ENCODE assay signal across 29 cellular contexts in the genomic region with DNA sequence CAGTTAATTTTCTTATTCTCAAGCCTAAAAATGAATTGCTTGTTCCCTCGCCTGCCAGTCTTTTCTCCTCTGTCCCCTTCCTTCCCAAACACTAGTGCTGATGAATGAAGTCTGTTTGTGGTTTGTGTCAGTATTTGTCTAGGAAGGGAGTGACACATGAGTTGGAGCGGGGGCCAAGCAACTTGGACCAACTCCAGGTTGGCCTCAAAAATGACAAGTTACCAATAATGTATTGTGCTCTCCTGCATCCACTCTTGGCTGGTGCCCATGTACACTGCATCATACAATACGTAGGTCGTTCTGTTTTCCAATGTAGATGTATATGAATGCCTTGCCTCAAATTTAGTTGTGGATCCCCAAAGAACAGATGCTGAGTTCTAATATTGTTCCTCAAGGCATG.
A peak's percentile ranks its signal among the peaks of the same experiment; 100 is the strongest.
DNase-seq lines count a peak whose midpoint lies in the region; FAIRE-seq and TF ChIP-seq lines count a peak whose summit lies in the region.
"Had no signal": no experiment of that assay in that cellular context is flagged by ENCODE, and none has a peak within 500 bp of the region (broad histone marks: within the 10 kb centered on the region; RNA-seq: fewer than 3 reads in every experiment).

No MANE protein-coding gene starts in this region.

- no peaks in the 10 kb centered on the region for H3K36me3 ChIP-seq in SJSA1
- H3K36me3 ChIP-seq: BE2C, colonic mucosa, upper lobe of left lung had no signal

- no peaks in the 10 kb centered on the region for H3K27me3 ChIP-seq in SJSA1 (replicated peaks)
- H3K27me3 ChIP-seq: BE2C, body of pancreas, colonic mucosa, upper lobe of left lung had no signal

- DNase-seq in activated naive CD4-positive, alpha-beta T cell (lab: John Stamatoyannopoulos, UW) = no peak
- DNase-seq in SJSA1 (ENCODE audit: low read depth in 1 of 2, low spot score in 2 of 2) = peak; percentile 48 to 52
- peak; percentile 36 for DNase-seq in glomerular visceral epithelial cell (ENCODE audit: extremely low spot score)
- no peak for DNase-seq in NCI-H2227 (lab: John Stamatoyannopoulos, UW; ENCODE audit: unreplicated experiment)
- DNase-seq in GM19239 (ENCODE audit: insufficient read length, low spot score) = no peak
- DNase-seq in NCI-H345 treated with DMSO at 0.1 percent for 48 hours (lab: John Stamatoyannopoulos, UW; ENCODE audit: unreplicated experiment) = no peak
- DNase-seq in RWPE1 (ENCODE audit: low spot score) = no peak
- DNase-seq: activated CD8-positive, alpha-beta T cell treated with anti-CD3 and anti-CD28 coated beads, Interleukin-2, amount 10 ng/mL, durations not matched to agents 7 days and 5 days; activated T-cell treated with anti-CD3 and anti-CD28 coated beads, Interleukin-2, amount 50 U/mL, for 72 hours; BE2C; colonic mucosa; foreskin fibroblast; mesenchymal stem cell; MV-4-11; natural killer cell; NCI-H187 treated with DMSO at 0.1 percent for 48 hours; NCI-H526; stimulated activated naive CD8-positive, alpha-beta T cell treated with anti-CD3 and anti-CD28 coated beads, Interleukin-15, amount 100 ng/mL, for 72 hours; upper lobe of left lung had no signal

- no peak for TF ChIP-seq CTCF in RWPE1 (conservative IDR thresholded peaks at IDR 0.05; ENCODE audit: low read depth)

- H3K4me3 Mint-ChIP-seq in activated naive CD4-positive, alpha-beta T cell treated with anti-CD3 and anti-CD28 coated beads, Interleukin-2, amount 50 U/mL, for 24 hours = no peak overlapping the region
- H3K4me3 Mint-ChIP-seq: activated CD8-positive, alpha-beta T cell treated with anti-CD3 and anti-CD28 coated beads, Interleukin-2, amount 10 ng/mL, durations not matched to agents 7 days and 5 days; activated T-cell treated with anti-CD3 and anti-CD28 coated beads, Interleukin-2, amount 50 U/mL, for 72 hours; IgD-negative memory B cell; natural killer cell; stimulated activated naive CD8-positive, alpha-beta T cell treated with anti-CD3 and anti-CD28 coated beads, Interleukin-15, amount 100 ng/mL, for 72 hours; T-helper 2 cell treated with Interferon-gamma antibody and Interleukin-4, amounts not matched to agents 5 μg/mL and 100 μg/mL, for 36 hours; WTC11 had no signal

- no peaks in the 10 kb centered on the region for H3K36me3 Mint-ChIP-seq in activated naive CD4-positive, alpha-beta T cell treated with anti-CD3 and anti-CD28 coated beads, Interleukin-2, amount 50 U/mL, for 24 hours
- H3K36me3 Mint-ChIP-seq: activated naive CD4-positive, alpha-beta T cell treated with anti-CD3 and anti-CD28 coated beads, Interleukin-2, amount 50 U/mL, for 72 hours; IgD-negative memory B cell; natural killer cell; WTC11 had no signal

- no peak for FAIRE-seq in GM19239 (lab: Jason Lieb, UNC)
- FAIRE-seq: endometrium, keratinocyte had no signal

- peaks cover 59% of the 10 kb centered on the region for H3K4me1 ChIP-seq in SJSA1 (replicated peaks)
- H3K4me1 ChIP-seq: BE2C, colonic mucosa, upper lobe of left lung had no signal

- CTCF ChIA-PET in RWPE1 (lab: Yijun Ruan, JAX) = no interaction called here

- H3K27ac ChIP-seq in SJSA1 = peak overlapping the region; percentile 30
- no peak overlapping the region for H3K27ac ChIP-seq in RWPE1
- H3K27ac ChIP-seq: 22Rv1, body of pancreas, colonic mucosa, HL-60, upper lobe of left lung had no signal

- POLR2A ChIA-PET in RWPE1 (lab: Yijun Ruan, JAX; ENCODE audit: low non-redundant PET) = no interaction called here

- peak overlapping the region; percentile 68 for H3K27ac Mint-ChIP-seq in activated naive CD4-positive, alpha-beta T cell treated with anti-CD3 and anti-CD28 coated beads, Interleukin-2, amount 50 U/mL, for 24 hours
- H3K27ac Mint-ChIP-seq: activated CD8-positive, alpha-beta T cell treated with anti-CD3 and anti-CD28 coated beads, Interleukin-2, amount 10 ng/mL, durations not matched to agents 7 days and 5 days; activated naive CD4-positive, alpha-beta T cell treated with anti-CD3 and anti-CD28 coated beads, Interleukin-2, amount 50 U/mL, for 72 hours; activated T-cell treated with anti-CD3 and anti-CD28 coated beads, Interleukin-2, amount 50 U/mL, for 72 hours; IgD-negative memory B cell; natural killer cell; stimulated activated naive CD8-positive, alpha-beta T cell treated with anti-CD3 and anti-CD28 coated beads, Interleukin-15, amount 100 ng/mL, for 72 hours; T-helper 2 cell treated with Interferon-gamma antibody and Interleukin-4, amounts not matched to agents 5 μg/mL and 100 μg/mL, for 36 hours had no signal

- H3K9me3 ChIP-seq in SJSA1 (replicated peaks) = no peaks in the 10 kb centered on the region
- H3K9me3 ChIP-seq: BE2C, body of pancreas, colonic mucosa, upper lobe of left lung had no signal

- H3K4me3 ChIP-seq in SJSA1 = no peak overlapping the region
- H3K4me3 ChIP-seq: body of pancreas, colonic mucosa, upper lobe of left lung had no signal

- H3K4me1 Mint-ChIP-seq in activated naive CD4-positive, alpha-beta T cell treated with anti-CD3 and anti-CD28 coated beads, Interleukin-2, amount 50 U/mL, for 24 hours = no peaks in the 10 kb centered on the region
- H3K4me1 Mint-ChIP-seq: IgD-negative memory B cell; natural killer cell; stimulated activated naive CD8-positive, alpha-beta T cell treated with anti-CD3 and anti-CD28 coated beads, Interleukin-15, amount 100 ng/mL, for 72 hours had no signal

- H3K9me3 Mint-ChIP-seq in activated naive CD4-positive, alpha-beta T cell treated with anti-CD3 and anti-CD28 coated beads, Interleukin-2, amount 50 U/mL, for 24 hours = no peaks in the 10 kb centered on the region
- H3K9me3 Mint-ChIP-seq: activated naive CD4-positive, alpha-beta T cell treated with anti-CD3 and anti-CD28 coated beads, Interleukin-2, amount 50 U/mL, for 72 hours; activated T-cell treated with anti-CD3 and anti-CD28 coated beads, Interleukin-2, amount 50 U/mL, for 72 hours; IgD-negative memory B cell; natural killer cell; stimulated activated naive CD8-positive, alpha-beta T cell treated with anti-CD3 and anti-CD28 coated beads, Interleukin-15, amount 100 ng/mL, for 72 hours; T-helper 2 cell treated with Interferon-gamma antibody and Interleukin-4, amounts not matched to agents 5 μg/mL and 100 μg/mL, for 36 hours; WTC11 had no signal

- no peaks in the 10 kb centered on the region for H3K27me3 Mint-ChIP-seq in activated naive CD4-positive, alpha-beta T cell treated with anti-CD3 and anti-CD28 coated beads, Interleukin-2, amount 50 U/mL, for 24 hours
- H3K27me3 Mint-ChIP-seq: IgD-negative memory B cell; stimulated activated naive CD8-positive, alpha-beta T cell treated with anti-CD3 and anti-CD28 coated beads, Interleukin-15, amount 100 ng/mL, for 72 hours had no signal

Comparison
In these comparisons a context has a peak if more than half of its experiments do, and no peak if none do; other contexts are left out.
1. DNase-seq: peak in SJSA1 (2 of 2) and glomerular visceral epithelial cell (single experiment); none in activated naive CD4-positive, alpha-beta T cell (0 of 4), NCI-H2227 (single experiment), GM19239 (single experiment), NCI-H345 treated with DMSO at 0.1 percent for 48 hours (single experiment) and RWPE1 (single experiment).